In the genomic region with DNA sequence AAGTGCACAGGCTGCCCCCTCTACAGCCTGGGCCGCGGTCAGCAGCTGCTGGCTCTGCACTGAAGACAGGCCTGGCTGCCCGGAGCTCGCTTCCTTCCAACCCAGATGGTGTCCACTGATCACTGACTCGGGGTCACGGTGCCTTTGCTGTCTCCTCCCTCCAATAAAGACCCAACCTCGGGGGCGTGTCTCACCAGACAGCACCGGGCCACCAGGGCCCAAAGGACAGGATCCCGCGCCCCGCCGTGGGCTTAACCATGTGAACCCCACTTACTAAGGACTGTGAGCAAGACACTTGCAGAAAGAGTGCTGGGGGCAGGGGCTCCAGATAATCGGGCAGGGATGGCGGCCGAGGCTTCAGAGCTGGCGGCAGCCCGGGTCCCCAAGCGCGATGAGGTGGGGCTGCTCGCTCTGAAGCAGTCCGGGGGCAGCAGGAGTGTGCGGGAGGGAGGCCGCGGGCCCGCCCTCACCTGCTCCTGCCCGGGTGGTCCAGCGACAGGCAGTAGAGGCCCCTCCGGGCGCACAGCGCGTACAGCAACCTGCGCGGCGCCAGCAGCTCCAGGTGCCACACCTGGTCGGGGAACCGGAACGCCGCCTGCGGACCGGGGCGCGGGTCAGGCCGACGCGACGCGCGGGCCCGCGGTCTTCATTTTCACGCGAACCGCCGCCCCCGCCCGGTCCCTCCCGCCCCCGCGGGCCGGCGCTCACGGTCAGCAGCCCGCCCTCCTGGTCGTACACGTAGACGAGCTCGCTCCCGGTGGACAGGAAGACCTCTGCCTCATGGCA, we compare ENCODE assay signal across 1 cellular context.
TF ChIP-seq lines count a peak whose summit lies in the region.

No MANE protein-coding gene starts in this region.

TF ChIP-seq in SK-N-SH treated with all-trans-retinoic acid at 6 μM for 48 hours, 23 proteins besides CTCF, POLR2A, EP300 and RAD21 (continued from another document):
- TF ChIP-seq, protein P1, sequence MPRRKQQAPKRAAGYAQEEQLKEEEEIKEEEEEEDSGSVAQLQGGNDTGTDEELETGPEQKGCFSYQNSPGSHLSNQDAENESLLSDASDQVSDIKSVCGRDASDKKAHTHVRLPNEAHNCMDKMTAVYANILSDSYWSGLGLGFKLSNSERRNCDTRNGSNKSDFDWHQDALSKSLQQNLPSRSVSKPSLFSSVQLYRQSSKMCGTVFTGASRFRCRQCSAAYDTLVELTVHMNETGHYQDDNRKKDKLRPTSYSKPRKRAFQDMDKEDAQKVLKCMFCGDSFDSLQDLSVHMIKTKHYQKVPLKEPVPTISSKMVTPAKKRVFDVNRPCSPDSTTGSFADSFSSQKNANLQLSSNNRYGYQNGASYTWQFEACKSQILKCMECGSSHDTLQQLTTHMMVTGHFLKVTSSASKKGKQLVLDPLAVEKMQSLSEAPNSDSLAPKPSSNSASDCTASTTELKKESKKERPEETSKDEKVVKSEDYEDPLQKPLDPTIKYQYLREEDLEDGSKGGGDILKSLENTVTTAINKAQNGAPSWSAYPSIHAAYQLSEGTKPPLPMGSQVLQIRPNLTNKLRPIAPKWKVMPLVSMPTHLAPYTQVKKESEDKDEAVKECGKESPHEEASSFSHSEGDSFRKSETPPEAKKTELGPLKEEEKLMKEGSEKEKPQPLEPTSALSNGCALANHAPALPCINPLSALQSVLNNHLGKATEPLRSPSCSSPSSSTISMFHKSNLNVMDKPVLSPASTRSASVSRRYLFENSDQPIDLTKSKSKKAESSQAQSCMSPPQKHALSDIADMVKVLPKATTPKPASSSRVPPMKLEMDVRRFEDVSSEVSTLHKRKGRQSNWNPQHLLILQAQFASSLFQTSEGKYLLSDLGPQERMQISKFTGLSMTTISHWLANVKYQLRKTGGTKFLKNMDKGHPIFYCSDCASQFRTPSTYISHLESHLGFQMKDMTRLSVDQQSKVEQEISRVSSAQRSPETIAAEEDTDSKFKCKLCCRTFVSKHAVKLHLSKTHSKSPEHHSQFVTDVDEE (CRISPR knock-in tag; IDR thresholded peaks at IDR 0.05), result no peak
- TF ChIP-seq CSDC2 (CRISPR knock-in tag; IDR thresholded peaks at IDR 0.05), result no peak
- no peak for TF ChIP-seq OSR1 (CRISPR knock-in tag; IDR thresholded peaks at IDR 0.05)
- TF ChIP-seq ZFP30 (CRISPR knock-in tag; IDR thresholded peaks at IDR 0.05), result no peak
- TF ChIP-seq ZC3H10 (CRISPR knock-in tag; IDR thresholded peaks at IDR 0.05), result no peak
- no peak for TF ChIP-seq GLIS3 (CRISPR knock-in tag; IDR thresholded peaks at IDR 0.05)
- TF ChIP-seq ISL1 (CRISPR knock-in tag; IDR thresholded peaks at IDR 0.05), result no peak
- no peak for TF ChIP-seq PATZ1 (CRISPR knock-in tag; IDR thresholded peaks at IDR 0.05; ENCODE audit: borderline replicate concordance)
